Comparison of ENCODE assay signal across 1 cellular context in the genomic region with DNA sequence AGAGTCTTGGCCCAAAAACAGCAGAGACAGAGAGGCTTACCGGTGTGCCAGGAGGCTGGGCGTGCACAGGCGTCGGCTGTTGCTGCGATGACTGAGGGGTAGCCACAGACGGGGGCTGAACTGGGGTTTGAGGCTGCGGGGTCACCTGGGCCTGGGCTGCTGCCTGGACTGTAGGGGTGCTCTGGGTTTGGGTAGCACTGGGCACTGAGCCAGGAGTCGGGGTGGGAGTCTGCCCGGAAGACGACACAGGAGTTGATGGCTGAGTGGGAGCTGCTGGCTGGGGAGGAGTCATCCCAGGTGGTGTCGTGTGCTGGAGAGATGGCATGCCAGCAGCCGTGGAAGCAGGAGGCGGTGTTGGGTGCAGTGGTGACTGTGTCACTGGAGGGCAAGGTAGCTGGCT.
TF ChIP-seq lines count a peak whose summit lies in the region.

No MANE protein-coding gene starts in this region.

TF ChIP-seq in IMR-90, 13 proteins besides CTCF, POLR2A, EP300 and RAD21:
- TF ChIP-seq CEBPB (IDR thresholded peaks at IDR 0.05; ENCODE audit: low read depth, low read length) (no peak), RFX5 (IDR thresholded peaks at IDR 0.05; ENCODE audit: low read depth, low read length) (no peak), RCOR1 (IDR thresholded peaks at IDR 0.05; ENCODE audit: insufficient replicate concordance, low read length) (no peak), FOS (IDR thresholded peaks at IDR 0.05; ENCODE audit: low read depth, low read length) (no peak), MXI1 (IDR thresholded peaks at IDR 0.05; ENCODE audit: borderline replicate concordance, low read depth, low read length) (no peak), CHD1 (IDR thresholded peaks at IDR 0.05; ENCODE audit: low read depth, low read length) (no peak), BHLHE40 (IDR thresholded peaks at IDR 0.05; ENCODE audit: low read depth, low read length) (no peak), MAFK (IDR thresholded peaks at IDR 0.05; ENCODE audit: low read depth, low read length) (no peak), MAZ (IDR thresholded peaks at IDR 0.05; ENCODE audit: borderline replicate concordance, low read depth, low read length) (no peak), SMC3 (IDR thresholded peaks at IDR 0.05; ENCODE audit: low read depth, low read length) (no peak), NFE2L2 (IDR thresholded peaks at IDR 0.05; ENCODE audit: low read depth, low read length) (no peak)
- TF ChIP-seq, protein P1, sequence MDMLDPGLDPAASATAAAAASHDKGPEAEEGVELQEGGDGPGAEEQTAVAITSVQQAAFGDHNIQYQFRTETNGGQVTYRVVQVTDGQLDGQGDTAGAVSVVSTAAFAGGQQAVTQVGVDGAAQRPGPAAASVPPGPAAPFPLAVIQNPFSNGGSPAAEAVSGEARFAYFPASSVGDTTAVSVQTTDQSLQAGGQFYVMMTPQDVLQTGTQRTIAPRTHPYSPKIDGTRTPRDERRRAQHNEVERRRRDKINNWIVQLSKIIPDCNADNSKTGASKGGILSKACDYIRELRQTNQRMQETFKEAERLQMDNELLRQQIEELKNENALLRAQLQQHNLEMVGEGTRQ (IDR thresholded peaks at IDR 0.05; ENCODE audit: low read depth, low read length): no peak
- TF ChIP-seq, protein P2, sequence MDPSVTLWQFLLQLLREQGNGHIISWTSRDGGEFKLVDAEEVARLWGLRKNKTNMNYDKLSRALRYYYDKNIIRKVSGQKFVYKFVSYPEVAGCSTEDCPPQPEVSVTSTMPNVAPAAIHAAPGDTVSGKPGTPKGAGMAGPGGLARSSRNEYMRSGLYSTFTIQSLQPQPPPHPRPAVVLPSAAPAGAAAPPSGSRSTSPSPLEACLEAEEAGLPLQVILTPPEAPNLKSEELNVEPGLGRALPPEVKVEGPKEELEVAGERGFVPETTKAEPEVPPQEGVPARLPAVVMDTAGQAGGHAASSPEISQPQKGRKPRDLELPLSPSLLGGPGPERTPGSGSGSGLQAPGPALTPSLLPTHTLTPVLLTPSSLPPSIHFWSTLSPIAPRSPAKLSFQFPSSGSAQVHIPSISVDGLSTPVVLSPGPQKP (IDR thresholded peaks at IDR 0.05; ENCODE audit: borderline replicate concordance, low read depth, low read length): no peak
